In genomic region chr18:50374753-50375391, GRCh38 we compare ENCODE assay signal across 8 cellular contexts. TPM values are rescaled to one million over a fixed set of nuclear protein-coding genes. Genes with fewer than 3 reads are reported as not detected.
DNase-seq lines count a peak whose midpoint lies in the region; ATAC-seq and TF ChIP-seq lines count a peak whose summit lies in the region.

A gene with protein sequence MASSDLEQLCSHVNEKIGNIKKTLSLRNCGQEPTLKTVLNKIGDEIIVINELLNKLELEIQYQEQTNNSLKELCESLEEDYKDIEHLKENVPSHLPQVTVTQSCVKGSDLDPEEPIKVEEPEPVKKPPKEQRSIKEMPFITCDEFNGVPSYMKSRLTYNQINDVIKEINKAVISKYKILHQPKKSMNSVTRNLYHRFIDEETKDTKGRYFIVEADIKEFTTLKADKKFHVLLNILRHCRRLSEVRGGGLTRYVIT (plus strand): TSS chr18:50375046. CDS start chr18:50375831, 785 bp downstream.

- peak within 1 kb of the TSS; percentile 89 for H3K4me2 ChIP-seq in mammary epithelial cell (ENCODE audit: insufficient read depth, low read depth, low read length)

- peak within 1 kb of the TSS; percentile 91 for H2AFZ ChIP-seq in ACC112 (ENCODE audit: low read length, unreplicated experiment)
- H2AFZ ChIP-seq in mammary epithelial cell (ENCODE audit: low read depth, low read length): peak within 1 kb of the TSS; percentile 98

- H3K4me1 ChIP-seq in ACC112 (ENCODE audit: control insufficient read depth, insufficient read depth, low read length, unreplicated experiment): peaks cover 7% of the 10 kb centered on the region
- H3K4me1 ChIP-seq in mammary epithelial cell (ENCODE audit: insufficient read depth, low read length): peaks cover 10% of the 10 kb centered on the region
- H3K4me1 ChIP-seq in skeletal muscle tissue (ENCODE audit: control insufficient read depth in 3 of 3, insufficient read depth in 3 of 3, low read length in 3 of 3): peaks cover 7 to 11% (median 8%) of the 10 kb centered on the region in 3 donors

- H3K36me3 ChIP-seq in ACC112 (ENCODE audit: insufficient read depth, low read length): no peaks in the 10 kb centered on the region; the same call in 1 of the 2 replicates
- no peaks in the 10 kb centered on the region for H3K36me3 ChIP-seq in mammary epithelial cell (ENCODE audit: insufficient read depth, low read length)
- no peaks in the 10 kb centered on the region for H3K36me3 ChIP-seq in skeletal muscle tissue (ENCODE audit: control insufficient read depth in 3 of 3, insufficient read depth in 3 of 3, low read length in 3 of 3)

- peaks cover 4% of the 10 kb centered on the region; the same call in 1 of the 2 replicates for H3K27me3 ChIP-seq in ACC112 (ENCODE audit: insufficient read depth, low read length)
- H3K27me3 ChIP-seq in mammary epithelial cell (ENCODE audit: insufficient read depth, low read length): no peaks in the 10 kb centered on the region
- H3K27me3 ChIP-seq in skeletal muscle tissue (ENCODE audit: control insufficient read depth in 3 of 3, insufficient read depth in 3 of 3, low read length in 3 of 3): no peaks in the 10 kb centered on the region

- DNase-seq in NCI-H2196 treated with DMSO at 0.1 percent for 48 hours (lab: John Stamatoyannopoulos, UW; ENCODE audit: unreplicated experiment): peak; percentile 85
- peak; percentile 93 for DNase-seq in mammary epithelial cell

- peak within 1 kb of the TSS; percentile 86 for H3K4me3 ChIP-seq in ACC112 (ENCODE audit: low read depth, low read length)
- peak within 1 kb of the TSS; percentile 61 to 89 (median 84) for H3K4me3 ChIP-seq in mammary epithelial cell (replicated peaks in 1 of 3; ENCODE audit: insufficient read depth in 1 of 3, low read depth in 2 of 3, low read length in 3 of 3)
- H3K4me3 ChIP-seq in iPS-18c (ENCODE audit: insufficient read depth, low read depth, low read length): peak within 1 kb of the TSS; percentile 90
- H3K4me3 ChIP-seq in skeletal muscle tissue (ENCODE audit: low read length in 3 of 3): peak within 1 kb of the TSS; percentile 77 to 87 (median 78)

- WGBS in mammary epithelial cell (ENCODE audit: low coverage, missing lambda C conversion rate): 2% methylated on average over 11 of the region's 47 CpGs

- intact Hi-C loops in mammary epithelial cell (cut with micrococcal nuclease): no loop called here

- H3K79me2 ChIP-seq in ACC112 (ENCODE audit: control insufficient read depth, insufficient read depth, low read length, unreplicated experiment) (peaks cover 22% of the 10 kb centered on the region), mammary epithelial cell (ENCODE audit: insufficient read depth, low read length) (peaks cover 28% of the 10 kb centered on the region)

- CTCF ChIA-PET in mammary epithelial cell (lab: Charles Lee; ENCODE audit: low non-redundant PET): no interaction called here

- no TSS peak for BruUV-seq in mammary epithelial cell (replicated peaks; lab: Mats Ljungman, UMichigan)

- ATAC-seq in GM18870 (IDR thresholded peaks at IDR 0.05; ENCODE audit: unreplicated experiment): peak; percentile 76
- peak; percentile 94 for ATAC-seq in HG03135 (IDR thresholded peaks at IDR 0.05; ENCODE audit: unreplicated experiment)

- dilution Hi-C loops in mammary epithelial cell (cut with HindIII; ENCODE audit: low sequenced_read_pairs): no loop called here

- no peaks in the 10 kb centered on the region for H4K20me1 ChIP-seq in mammary epithelial cell (ENCODE audit: insufficient read depth, low read length)

- in situ Hi-C loops in mammary epithelial cell (cut with MboI; ENCODE audit: low sequenced_read_pairs in 2 of 2): no loop called here

- peak within 1 kb of the TSS; percentile 93 for H3K9ac ChIP-seq in mammary epithelial cell (ENCODE audit: insufficient read depth, low read length)
- peak within 1 kb of the TSS; percentile 78 to 83 (median 80) for H3K9ac ChIP-seq in skeletal muscle tissue (ENCODE audit: low read depth in 1 of 3, low read length in 3 of 3)

- H3K9me3 ChIP-seq in mammary epithelial cell (replicated peaks; ENCODE audit: insufficient read depth, low read length) (no peaks in the 10 kb centered on the region), iPS-18c (ENCODE audit: control insufficient read depth, insufficient read depth, low read length) (no peaks in the 10 kb centered on the region), skeletal muscle tissue (ENCODE audit: control insufficient read depth in 3 of 3, low read length in 3 of 3) (no peaks in the 10 kb centered on the region)

- H3K27ac ChIP-seq in ACC112 (ENCODE audit: low read depth, low read length) (no peak within 1 kb of the TSS), VCaP (peak within 1 kb of the TSS; percentile 95), mammary epithelial cell (ENCODE audit: insufficient read depth, low read depth, low read length) (peak within 1 kb of the TSS; percentile 71), skeletal muscle tissue (ENCODE audit: low read depth, low read length) (peak within 1 kb of the TSS; percentile 87)

- TF ChIP-seq CTCF in VCaP (conservative IDR thresholded peaks at IDR 0.05): no peak
- TF ChIP-seq CTCF in mammary epithelial cell (conservative IDR thresholded peaks at IDR 0.05 in 1 of 2, IDR thresholded peaks at IDR 0.05 in 1 of 2; ENCODE audit: extremely low read depth in 1 of 2, insufficient read depth in 1 of 2, low read depth in 1 of 2, low read length in 2 of 2): no peak

RNA-seq across cellular contexts. Expression of the gene that starts here (rescaled TPM):
- total RNA-seq in mammary epithelial cell (10 to 100 TPM in 1 of 2 donors, under 1 TPM in 1; 0.83 to 18.2 TPM), skeletal muscle tissue (2.6 TPM)
- 11.2 TPM for polyA plus RNA-seq in mammary epithelial cell
- 12.9 TPM for polyA minus RNA-seq in mammary epithelial cell
